In the genomic region with DNA sequence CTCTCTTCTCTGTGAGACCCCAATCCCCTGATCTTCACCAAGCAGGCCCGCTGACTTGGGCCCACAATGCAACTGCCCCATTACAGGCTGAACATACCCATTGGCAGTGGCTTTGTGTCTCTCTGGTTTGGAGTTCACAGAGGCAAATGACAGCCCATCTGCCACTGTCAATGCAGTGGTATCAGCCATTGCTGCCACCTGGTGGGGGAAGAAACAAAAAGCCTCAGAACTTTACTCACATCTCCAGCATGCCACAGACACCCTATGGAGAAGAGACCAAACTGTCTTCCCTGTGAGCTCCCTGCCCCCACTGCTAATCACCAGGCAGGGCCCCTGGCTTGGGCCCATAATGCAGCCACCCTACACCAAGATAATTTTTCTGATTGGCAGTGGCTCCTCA, we compare ENCODE assay signal across 8 cellular contexts.
A peak's percentile ranks its signal among the peaks of the same experiment; 100 is the strongest.
DNase-seq lines count a peak whose midpoint lies in the region; ATAC-seq, FAIRE-seq and TF ChIP-seq lines count a peak whose summit lies in the region.

No MANE protein-coding gene starts in this region.

- H3K27me3 ChIP-seq in brain microvascular endothelial cell (replicated peaks) (no peaks in the 10 kb centered on the region), small intestine (ENCODE audit: control insufficient read depth in 2 of 2, insufficient read depth in 2 of 2, low read length in 2 of 2) (no peaks in the 10 kb centered on the region), tibial artery (no peaks in the 10 kb centered on the region)

- no peak overlapping the region for H3K4me3 Mint-ChIP-seq in activated naive CD4-positive, alpha-beta T cell treated with anti-CD3 and anti-CD28 coated beads for 36 hours

- H3K9me3 ChIP-seq in small intestine (ENCODE audit: control insufficient read depth, low read depth) (no peaks in the 10 kb centered on the region), tibial artery (no peaks in the 10 kb centered on the region)

- FAIRE-seq in small intestine (lab: Jason Lieb, UNC): no peak

- ATAC-seq in GM18870 (IDR thresholded peaks at IDR 0.05; ENCODE audit: unreplicated experiment) (no peak), GM19452 (IDR thresholded peaks at IDR 0.05; ENCODE audit: unreplicated experiment) (no peak)

- CTCF ChIA-PET in activated naive CD4-positive, alpha-beta T cell treated with anti-CD3 and anti-CD28 coated beads for 36 hours (lab: Charles Lee): no interaction called here

- DNase-seq in activated naive CD4-positive, alpha-beta T cell treated with anti-CD3 and anti-CD28 coated beads for 36 hours: peak; percentile 35
- DNase-seq in activated naive CD4-positive, alpha-beta T cell treated with Interleukin-2 at 50 U/mL for 16 hours: no peak
- peak; percentile 36 for DNase-seq in NCI-H1694 treated with DMSO at 0.1 percent for 48 hours (lab: John Stamatoyannopoulos, UW)
- no peak for DNase-seq in brain microvascular endothelial cell
- DNase-seq in small intestine: peak; percentile 19
- no peak for DNase-seq in tibial artery

- H3K36me3 Mint-ChIP-seq in activated naive CD4-positive, alpha-beta T cell treated with anti-CD3 and anti-CD28 coated beads for 36 hours (ENCODE audit: low read depth): no peaks in the 10 kb centered on the region

- H3K4me1 Mint-ChIP-seq in activated naive CD4-positive, alpha-beta T cell treated with anti-CD3 and anti-CD28 coated beads for 36 hours (ENCODE audit: low read depth): peaks cover 7% of the 10 kb centered on the region

- H3K4me1 ChIP-seq in small intestine (ENCODE audit: control insufficient read depth in 2 of 2, insufficient read depth in 1 of 2, low read depth in 1 of 2, low read length in 1 of 2): no peaks in the 10 kb centered on the region
- no peaks in the 10 kb centered on the region for H3K4me1 ChIP-seq in tibial artery

- intact Hi-C loops in activated naive CD4-positive, alpha-beta T cell treated with anti-CD3 and anti-CD28 coated beads for 36 hours (cut with micrococcal nuclease): no loop called here
- intact Hi-C loops in tibial artery (cut with DNase I; ENCODE audit: low total_unique reads): no loop called here

- WGBS in small intestine, 3 donors: 50 to 76% (median 61%) methylated on average over 1 of the region's 1 CpG

- H3K36me3 ChIP-seq in brain microvascular endothelial cell (replicated peaks) (no peaks in the 10 kb centered on the region), small intestine (ENCODE audit: control insufficient read depth in 2 of 2, insufficient read depth in 2 of 2, low read length in 2 of 2) (no peaks in the 10 kb centered on the region), tibial artery (no peaks in the 10 kb centered on the region)

- H3K27ac ChIP-seq in brain microvascular endothelial cell (no peak overlapping the region), small intestine (ENCODE audit: low read depth in 1 of 2, low read length in 1 of 2) (no peak overlapping the region), tibial artery (no peak overlapping the region)

- H3K27me3 Mint-ChIP-seq in activated naive CD4-positive, alpha-beta T cell treated with anti-CD3 and anti-CD28 coated beads for 36 hours (ENCODE audit: low read depth): no peaks in the 10 kb centered on the region

- TF ChIP-seq CTCF in brain microvascular endothelial cell (IDR thresholded peaks at IDR 0.05; ENCODE audit: low read depth, low read length, missing control alignments) (peak; percentile 30), tibial artery (IDR thresholded peaks at IDR 0.05) (no peak)

- in situ Hi-C loops in brain microvascular endothelial cell (cut with HindIII; ENCODE audit: low pct_ligation_motif_present, low sequenced_read_pairs): no loop called here

- H3K4me3 ChIP-seq in brain microvascular endothelial cell (ENCODE audit: low read depth, low read length) (no peak overlapping the region), small intestine (ENCODE audit: low read depth in 1 of 2, low read length in 2 of 2) (no peak overlapping the region), tibial artery (no peak overlapping the region)

- H3K9me3 Mint-ChIP-seq in activated naive CD4-positive, alpha-beta T cell treated with anti-CD3 and anti-CD28 coated beads for 36 hours: peaks cover 5% of the 10 kb centered on the region

- H3K27ac Mint-ChIP-seq in activated naive CD4-positive, alpha-beta T cell treated with anti-CD3 and anti-CD28 coated beads for 36 hours: no peak overlapping the region

Comparison
In these comparisons a context has a peak if more than half of its experiments do, and no peak if none do; other contexts are left out.
1. DNase-seq: peak in activated naive CD4-positive, alpha-beta T cell treated with anti-CD3 and anti-CD28 coated beads for 36 hours (single experiment), NCI-H1694 treated with DMSO at 0.1 percent for 48 hours (single experiment) and small intestine (single experiment); none in activated naive CD4-positive, alpha-beta T cell treated with Interleukin-2 at 50 U/mL for 16 hours (single experiment), brain microvascular endothelial cell (single experiment) and tibial artery (0 of 2).